In genomic region chr20:17569616-17570346, GRCh38 we compare ENCODE assay signal across 8 cellular contexts. TPM values are rescaled to one million over a fixed set of nuclear protein-coding genes. Genes with fewer than 3 reads are reported as not detected.
DNase-seq lines count a peak whose midpoint lies in the region; ATAC-seq, FAIRE-seq and TF ChIP-seq lines count a peak whose summit lies in the region.

DSTN (plus strand) TSS chr20:17570075; CDS start chr20:17570209, 134 bp downstream.

- peak within 1 kb of the TSS; percentile 85 to 88 for H3K27ac Mint-ChIP-seq in T-cell

- TF ChIP-seq POLR2A in GM12892 (IDR thresholded peaks at IDR 0.05; ENCODE audit: low read depth, low read length) (peak; percentile 57; the same call in 1 of the 2 replicates), transverse colon (IDR thresholded peaks at IDR 0.05) (peak; percentile 97)

- peak within 1 kb of the TSS; percentile 100 for H2BK5ac ChIP-seq in trophoblast cell (ENCODE audit: low read depth, low read length, poor library complexity)

- H3K4me3 Mint-ChIP-seq in T-cell: peak within 1 kb of the TSS; percentile 89 to 96 (median 92)

- peaks cover 0 to 3% (median 0%) of the 10 kb centered on the region in 3 donors for H3K9me3 Mint-ChIP-seq in T-cell

- H4K91ac ChIP-seq in trophoblast cell (ENCODE audit: low read depth, low read length): peak within 1 kb of the TSS; percentile 100

- H3K4me1 ChIP-seq in trophoblast cell (ENCODE audit: control insufficient read depth in 1 of 2, insufficient read depth in 2 of 2, low read length in 2 of 2) (peaks cover 7 to 12% of the 10 kb centered on the region in 2 experiments), transverse colon (peaks cover 14 to 63% (median 54%) of the 10 kb centered on the region in 4 donors)

- H3K14ac ChIP-seq in trophoblast cell (ENCODE audit: low read length): peak within 1 kb of the TSS; percentile 100

- H3K23ac ChIP-seq in trophoblast cell (ENCODE audit: low read length): no peak within 1 kb of the TSS

- peak within 1 kb of the TSS; percentile 99 for H2AFZ ChIP-seq in trophoblast cell (ENCODE audit: insufficient read depth, low read length, poor library complexity)

- peaks cover 3 to 5% of the 10 kb centered on the region in 2 experiments for H3K36me3 ChIP-seq in trophoblast cell (ENCODE audit: control insufficient read depth in 1 of 2, insufficient read depth in 2 of 2, low read length in 2 of 2)
- no peaks in the 10 kb centered on the region for H3K36me3 ChIP-seq in transverse colon

- H3K9ac ChIP-seq in trophoblast cell (ENCODE audit: low read length): peak within 1 kb of the TSS; percentile 96

- WGBS in adipose tissue, 3 donors: 0 to 1% (median 0%) methylated on average over 67 to 70 of the region's 70 CpGs
- WGBS in trophoblast cell (ENCODE audit: extremely low coverage, insufficient coverage, insufficient read length): no CpG with 5 or more reads among the region's 70 CpGs
- WGBS in transverse colon (ENCODE audit: low coverage in 1 of 2), 2 donors: 0 to 20% methylated on average over 1 to 46 of the region's 70 CpGs

- peak within 1 kb of the TSS; percentile 99 for H4K8ac ChIP-seq in trophoblast cell (ENCODE audit: low read depth, low read length)

- H3K27me3 Mint-ChIP-seq in T-cell: peaks cover 0 to 4% of the 10 kb centered on the region in 2 donors

- POLR2A ChIA-PET in T-cell (lab: Charles Lee): interaction anchor here (0.5 to 2.1 kb wide), 8 partner anchors 10 to 1002 kb away, joined by 3 to 8 read pairs (median 4); partner anchors contain the start of gene RRBP1 (in 1 of the 2)

- H3K9me3 ChIP-seq in trophoblast cell (ENCODE audit: insufficient read depth, low read depth, low read length) (no peaks in the 10 kb centered on the region), transverse colon (no peaks in the 10 kb centered on the region)

- peak; percentile 88 for ATAC-seq in HG02763 (IDR thresholded peaks at IDR 0.05; ENCODE audit: unreplicated experiment)
- peak; percentile 92 to 93 (median 92) for ATAC-seq in T-cell (replicated peaks in 1 of 4)

- in situ Hi-C loops in transverse colon (cut with MboI; ENCODE audit: low pct_ligation_motif_present in 1 of 4, low pct_unique_long_range_greater_than_20kb in 1 of 4, low sequenced_read_pairs in 3 of 4): no loop called here

- peak within 1 kb of the TSS; percentile 100 for H3K4ac ChIP-seq in trophoblast cell (ENCODE audit: low read depth, low read length)

- intact Hi-C loops in cardiac septum (cut with DNase I) (loop anchor here (2.0 to 5.0 kb wide), 2 partner anchors 27 to 43 kb away; no protein-coding TSS in a partner anchor), transverse colon (cut with DNase I; ENCODE audit: low total_unique reads) (loop anchor here (5.0 kb wide), 2 partner anchors 32 to 43 kb away; no protein-coding TSS in a partner anchor)

- H3K27me3 ChIP-seq in trophoblast cell (ENCODE audit: insufficient read depth, low read length) (no peaks in the 10 kb centered on the region), transverse colon (no peaks in the 10 kb centered on the region)

- peaks cover 26% of the 10 kb centered on the region for H3K79me2 ChIP-seq in trophoblast cell (ENCODE audit: control insufficient read depth, insufficient read depth, low read length, poor library complexity)

- H4K12ac ChIP-seq in trophoblast cell (ENCODE audit: low read depth, low read length): peak within 1 kb of the TSS; percentile 83

- peaks cover 25% of the 10 kb centered on the region for H3K79me1 ChIP-seq in trophoblast cell (ENCODE audit: low read length)

- H3K27ac ChIP-seq in adipose tissue (ENCODE audit: low read depth, low read length) (peak within 1 kb of the TSS; percentile 24), trophoblast cell (ENCODE audit: low read depth, low read length) (peak within 1 kb of the TSS; percentile 100), transverse colon (peak within 1 kb of the TSS; percentile 98 to 100 (median 98))

- peak; percentile 98 for FAIRE-seq in GM12892 (lab: Jason Lieb, UNC)

- TF ChIP-seq CTCF in transverse colon (IDR thresholded peaks at IDR 0.05): no peak

- peak within 1 kb of the TSS; percentile 95 for H2BK12ac ChIP-seq in trophoblast cell (ENCODE audit: low read length)

- H3K36me3 Mint-ChIP-seq in T-cell: no peaks in the 10 kb centered on the region

- H3K4me1 Mint-ChIP-seq in T-cell: peaks cover 32 to 34% (median 33%) of the 10 kb centered on the region in 3 donors

- peak within 1 kb of the TSS; percentile 100 for H2BK120ac ChIP-seq in trophoblast cell (ENCODE audit: insufficient read depth, low read length, poor library complexity)

- H3K18ac ChIP-seq in trophoblast cell (ENCODE audit: low read length): peak within 1 kb of the TSS; percentile 100

- H2AK5ac ChIP-seq in trophoblast cell (ENCODE audit: low read length): peak within 1 kb of the TSS; percentile 100

- peak; percentile 27 for TF ChIP-seq EP300 in transverse colon (IDR thresholded peaks at IDR 0.05; ENCODE audit: low read depth)

- CTCF ChIA-PET in T-cell (lab: Charles Lee): interaction anchor here (0.7 to 1.6 kb wide), 11 partner anchors 20 to 427 kb away, joined by 3 to 16 read pairs (median 6); partner anchors contain the start of gene RRBP1 (in 1 of the 2)

- peak within 1 kb of the TSS; percentile 99 for H3K4me3 ChIP-seq in trophoblast cell (ENCODE audit: low read depth, low read length)
- H3K4me3 ChIP-seq in transverse colon: peak within 1 kb of the TSS; percentile 85 to 97 (median 92)

- peak; percentile 89 for DNase-seq in GM12892 (ENCODE audit: insufficient read length)
- peak; percentile 86 to 97 (median 96) for DNase-seq in NCI-H1417 (lab: John Stamatoyannopoulos, UW)
- peak; percentile 68 to 89 (median 82) for DNase-seq in T-cell
- peak; percentile 97 for DNase-seq in cardiac septum (ENCODE audit: low spot score)
- DNase-seq in trophoblast cell: peak; percentile 98 to 99
- DNase-seq in transverse colon: peak; percentile 94

- H3K4me2 ChIP-seq in trophoblast cell (ENCODE audit: low read length): peak within 1 kb of the TSS; percentile 80

RNA-seq across cellular contexts. Expression of gene DSTN, which starts in this region (rescaled TPM):
- 46.9 TPM for polyA plus RNA-seq in GM12892 (2012; ENCODE audit: missing spikeins)
- total RNA-seq in T-cell (10 to 100 TPM; 36.3 to 41.7 (median 41.3) TPM), cardiac septum (569 TPM), transverse colon (100 to 1,000 TPM; 280 to 589 (median 373) TPM)
- polyA plus RNA-seq in adipose tissue: 100 to 1,000 TPM; 200 to 487 (median 295) TPM
- 565 and 566 TPM in 2 replicates for polyA plus RNA-seq in trophoblast cell (2013)

Comparison
In these comparisons a context has a peak if more than half of its experiments do, and no peak if none do; other contexts are left out.
1. Peak in every context shown above with its lines: DNase-seq, ATAC-seq, H3K4me3 ChIP-seq and H3K27ac ChIP-seq.
2. RNA of gene DSTN (total RNA-seq): 569 TPM in cardiac septum (single experiment) and 280 to 589 TPM in transverse colon; 36.3 to 41.7 TPM in T-cell; every median in the first group is over 4 times any median in the second.
3. H3K27ac ChIP-seq: peak in every context shown above with its lines; median percentile 100 in trophoblast cell; 98 in transverse colon; 24 in adipose tissue.